Comparison of ENCODE assay signal across 8 cellular contexts in genomic region chr14:67704484-67705089, GRCh38. TPM values are rescaled to one million over a fixed set of nuclear protein-coding genes. Genes with fewer than 3 reads are reported as not detected.
DNase-seq lines count a peak whose midpoint lies in the region; ATAC-seq and TF ChIP-seq lines count a peak whose summit lies in the region.

No MANE protein-coding gene starts in this region.

- no peak overlapping the region for H3K27ac Mint-ChIP-seq in immature natural killer cell
- no peak overlapping the region for H3K27ac Mint-ChIP-seq in stimulated activated naive B cell treated with anti-CD40 and anti-IgM and Interleukin-4, amounts not matched to agents 10 μg/mL and 1 μg/mL and 100 μg/mL, for 72 hours

- H3K36me3 Mint-ChIP-seq in immature natural killer cell: no peaks in the 10 kb centered on the region
- no peaks in the 10 kb centered on the region for H3K36me3 Mint-ChIP-seq in stimulated activated naive B cell treated with anti-CD40 and anti-IgM and Interleukin-4, amounts not matched to agents 10 μg/mL and 1 μg/mL and 100 μg/mL, for 72 hours

- peak overlapping the region; percentile 99; the same call in 1 of the 2 replicates for H2AFZ ChIP-seq in OCI-LY3 (ENCODE audit: low read depth, low read length)

- in situ Hi-C loops in brain microvascular endothelial cell (cut with HindIII; ENCODE audit: low pct_ligation_motif_present, low sequenced_read_pairs): no loop called here

- peak overlapping the region; percentile 12; the same call in 1 of the 2 replicates for H3K9ac ChIP-seq in OCI-LY3 (ENCODE audit: low read length)

- no peaks in the 10 kb centered on the region for H3K9me3 Mint-ChIP-seq in immature natural killer cell
- H3K9me3 Mint-ChIP-seq in stimulated activated naive B cell treated with anti-CD40 and anti-IgM and Interleukin-4, amounts not matched to agents 10 μg/mL and 1 μg/mL and 100 μg/mL, for 72 hours: no peaks in the 10 kb centered on the region

- ATAC-seq in stimulated activated naive B cell treated with anti-CD40 and anti-IgM and Interleukin-4, amounts not matched to agents 10 μg/mL and 1 μg/mL and 100 μg/mL, for 72 hours (replicated peaks): peak; percentile 82 to 86

- no peaks in the 10 kb centered on the region for H3K36me3 ChIP-seq in OCI-LY3 (replicated peaks; ENCODE audit: low read depth, low read length)
- H3K36me3 ChIP-seq in brain microvascular endothelial cell (replicated peaks): no peaks in the 10 kb centered on the region

- no peaks in the 10 kb centered on the region for H4K20me1 ChIP-seq in OCI-LY3 (ENCODE audit: insufficient read depth, low read length)

- H3K4me1 ChIP-seq in OCI-LY3 (ENCODE audit: low read length): peaks cover 9% of the 10 kb centered on the region

- peak overlapping the region; percentile 47 for H3K4me3 ChIP-seq in OCI-LY3 (ENCODE audit: low read length)
- H3K4me3 ChIP-seq in brain microvascular endothelial cell (ENCODE audit: low read depth, low read length): no peak overlapping the region

- H3K4me1 Mint-ChIP-seq in immature natural killer cell: no peaks in the 10 kb centered on the region
- peaks cover 4 to 7% of the 10 kb centered on the region in 2 donors for H3K4me1 Mint-ChIP-seq in stimulated activated naive B cell treated with anti-CD40 and anti-IgM and Interleukin-4, amounts not matched to agents 10 μg/mL and 1 μg/mL and 100 μg/mL, for 72 hours

- no peak overlapping the region for H3K4me3 Mint-ChIP-seq in immature natural killer cell
- no peak overlapping the region for H3K4me3 Mint-ChIP-seq in stimulated activated naive B cell treated with anti-CD40 and anti-IgM and Interleukin-4, amounts not matched to agents 10 μg/mL and 1 μg/mL and 100 μg/mL, for 72 hours

- DNase-seq in activated gamma-delta T cell treated with Interleukin-2 at 50 U/mL for 16 hours: peak; percentile 23
- no peak for DNase-seq in activated gamma-delta T cell (lab: John Stamatoyannopoulos, UW)
- DNase-seq in LHCN-M2 (ENCODE audit: low read depth): peak; percentile 54
- DNase-seq in brain microvascular endothelial cell: peak; percentile 37
- DNase-seq in immature natural killer cell: peak; percentile 42 to 54 (median 49)
- peak; percentile 19 for DNase-seq in stimulated activated naive B cell treated with anti-CD40 and anti-IgM and Interleukin-4, amounts not matched to agents 10 μg/mL and 1 μg/mL and 100 μg/mL, for 72 hours
- DNase-seq in ecto neural progenitor cell (ENCODE audit: low spot score): no peak

- H3K79me2 ChIP-seq in OCI-LY3 (ENCODE audit: low read length): no peaks in the 10 kb centered on the region

- H3K9me3 ChIP-seq in OCI-LY3 (ENCODE audit: insufficient read depth, low read length): peaks cover 12% of the 10 kb centered on the region; the same call in 1 of the 2 replicates

- TF ChIP-seq CTCF in OCI-LY3 (IDR thresholded peaks at IDR 0.05; ENCODE audit: low read depth, low read length) (peak; percentile 81), brain microvascular endothelial cell (IDR thresholded peaks at IDR 0.05; ENCODE audit: low read depth, low read length, missing control alignments) (peak; percentile 77)

- H3K27me3 Mint-ChIP-seq in immature natural killer cell (ENCODE audit: low read depth in 3 of 3): peaks cover 0 to 5% (median 0%) of the 10 kb centered on the region in 3 donors
- peaks cover 0 to 7% of the 10 kb centered on the region in 2 donors for H3K27me3 Mint-ChIP-seq in stimulated activated naive B cell treated with anti-CD40 and anti-IgM and Interleukin-4, amounts not matched to agents 10 μg/mL and 1 μg/mL and 100 μg/mL, for 72 hours

- H3K27ac ChIP-seq in OCI-LY3 (ENCODE audit: low read length) (no peak overlapping the region), brain microvascular endothelial cell (no peak overlapping the region)

- H3K27me3 ChIP-seq in OCI-LY3 (ENCODE audit: low read depth, low read length): no peaks in the 10 kb centered on the region
- no peaks in the 10 kb centered on the region for H3K27me3 ChIP-seq in brain microvascular endothelial cell (replicated peaks)

- H3K4me2 ChIP-seq in OCI-LY3 (ENCODE audit: low read length): peak overlapping the region; percentile 63

RNA-seq across cellular contexts. Expression of gene RDH12, which starts 2.9 kb away (rescaled TPM):
- not detected in 2 replicates for total RNA-seq in LHCN-M2 (2014; rRNA removed)
- not detected for polyA plus RNA-seq in LHCN-M2 (2012)
- under 1 TPM in 1 of 3 donors, not detected in 2; 0.17 TPM for polyA plus RNA-seq in immature natural killer cell

RNA-seq across cellular contexts. Expression of gene RDH11, which starts 9.0 kb away (rescaled TPM):
- 69.7 and 78.0 TPM in 2 replicates for total RNA-seq in LHCN-M2 (2014; rRNA removed)
- polyA plus RNA-seq in LHCN-M2 (2012): 32.8 TPM
- 100 to 1,000 TPM in 1 of 3 donors, 10 to 100 TPM in 2; 62.7 to 113 (median 76.1) TPM for polyA plus RNA-seq in immature natural killer cell

RNA-seq across cellular contexts. Expression of gene VTI1B, which starts 30.2 kb away (rescaled TPM):
- 48.7 and 52.8 TPM in 2 replicates for total RNA-seq in LHCN-M2 (2014; rRNA removed)
- 121 TPM for polyA plus RNA-seq in LHCN-M2 (2012)
- polyA plus RNA-seq in immature natural killer cell: 100 to 1,000 TPM in 2 of 3 donors, 10 to 100 TPM in 1; 75.0 to 118 (median 104) TPM

Comparison
In these comparisons a context has a peak if more than half of its experiments do, and no peak if none do; other contexts are left out.
1. DNase-seq: peak in activated gamma-delta T cell treated with Interleukin-2 at 50 U/mL for 16 hours (single experiment), LHCN-M2 (single experiment), brain microvascular endothelial cell (single experiment), immature natural killer cell (3 of 3) and stimulated activated naive B cell treated with anti-CD40 and anti-IgM and Interleukin-4, amounts not matched to agents 10 μg/mL and 1 μg/mL and 100 μg/mL, for 72 hours (single experiment); none in activated gamma-delta T cell (single experiment) and ecto neural progenitor cell (single experiment).